7 cellular contexts compared by ENCODE assay signal in the genomic region with DNA sequence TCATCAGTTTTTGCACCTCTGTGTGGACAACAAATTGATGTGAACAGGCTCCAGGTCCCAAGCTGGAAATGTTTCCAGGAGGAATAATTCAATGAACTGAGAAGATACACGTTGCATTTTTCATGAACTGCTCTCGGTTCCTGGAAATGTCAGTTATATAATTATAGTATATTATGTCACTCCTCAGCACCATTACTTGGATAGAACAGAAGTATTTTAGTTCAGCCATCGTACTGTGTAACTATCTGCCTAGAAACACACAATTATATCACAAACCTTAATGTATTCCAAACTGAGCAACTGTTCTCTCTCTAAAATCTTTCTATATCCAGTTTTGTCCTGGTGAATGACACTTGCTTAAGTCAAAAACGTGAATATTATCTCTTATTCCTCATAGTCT.
"Had no signal": no experiment of that assay in that cellular context is flagged by ENCODE, and none has a peak within 500 bp of the region (broad histone marks: within the 10 kb centered on the region; RNA-seq: fewer than 3 reads in every experiment).

No MANE protein-coding gene starts in this region.

- H3K4me3 ChIP-seq: GM23248, HAP-1, K562 had no signal

- H2AFZ ChIP-seq: GM23248 had no signal

- H3K27ac ChIP-seq: GM23248 had no signal

- H3K36me3 ChIP-seq: HAP-1 had no signal

- H3K9ac ChIP-seq: GM23248 had no signal

- H3K4me1 ChIP-seq: HAP-1 had no signal

- DNase-seq: GM23248, GOT3, H7, IMR-90 had no signal

- H3K9me3 ChIP-seq: HAP-1 had no signal

- ATAC-seq: HCT116, K562 had no signal
